Comparison of ENCODE assay signal across 8 cellular contexts in genomic region chr9:131668057-131668438, GRCh38.
DNase-seq lines count a peak whose midpoint lies in the region; ATAC-seq, FAIRE-seq and TF ChIP-seq lines count a peak whose summit lies in the region.

No MANE protein-coding gene starts in this region.

- WGBS in GM12878 (ENCODE audit: insufficient coverage, insufficient replicate concordance, low lambda C conversion rate, missing lambda C conversion rate) = 2% methylated on average over 9 of the region's 9 CpGs
- 92% methylated on average over 9 of the region's 9 CpGs for WGBS in prostate gland

- H3K4me2 ChIP-seq in GM12878 (ENCODE audit: control insufficient read depth, insufficient read depth) = peak overlapping the region; percentile 82

- intact Hi-C loops in GM12878 (cut with micrococcal nuclease; ENCODE audit: unreplicated experiment) (loop anchor here (2.0 to 5.0 kb wide), 3 partner anchors 36 to 61 kb away; no protein-coding TSS in a partner anchor), prostate gland (cut with DNase I) (no loop called here)

- TF ChIP-seq POLR2A in GM12878 (IDR thresholded peaks at IDR 0.05; ENCODE audit: low read depth, low read length) (peak; percentile 19; the same call in 1 of the 2 replicates), prostate gland (IDR thresholded peaks at IDR 0.05) (no peak)

- H3K9me3 ChIP-seq in GM12878 (replicated peaks; ENCODE audit: control insufficient read depth, insufficient read depth, low read length) (no peaks in the 10 kb centered on the region), prostate gland (no peaks in the 10 kb centered on the region)

- TF ChIP-seq RAD21 in GM12878 (IDR thresholded peaks at IDR 0.05; ENCODE audit: insufficient read depth, low read depth, low read length) = no peak

- H3K4me1 ChIP-seq in GM12878 (ENCODE audit: control insufficient read depth, insufficient read depth, low read length) = peaks cover 71% of the 10 kb centered on the region
- H3K4me1 ChIP-seq in prostate gland (replicated peaks) = peaks cover 9% of the 10 kb centered on the region

- RAD21 ChIA-PET in GM12878 (lab: Charles Lee; ENCODE audit: unreplicated experiment) = interaction anchor here (1.4 to 10.6 kb wide), 9 partner anchors 10 to 63 kb away, joined by 3 to 187 read pairs (median 23); no protein-coding TSS in a partner anchor

- no peak for TF ChIP-seq EP300 in GM12878 (IDR thresholded peaks at IDR 0.05; ENCODE audit: borderline replicate concordance in 1 of 2, control insufficient read depth in 1 of 2, low read depth in 2 of 2, low read length in 2 of 2)

- ATAC-seq in HG03135 (IDR thresholded peaks at IDR 0.05; ENCODE audit: unreplicated experiment) (peak; percentile 16), GM12878 (peak; percentile 3), HG03159 (IDR thresholded peaks at IDR 0.05; ENCODE audit: unreplicated experiment) (no peak), GM21723 (IDR thresholded peaks at IDR 0.05; ENCODE audit: unreplicated experiment) (no peak)

- peak overlapping the region; percentile 47 for H3K4me3 ChIP-seq in GM06990 (replicated peaks; ENCODE audit: low read depth, low read length)
- H3K4me3 ChIP-seq in GM12878 = peak overlapping the region; percentile 54
- no peak overlapping the region for H3K4me3 ChIP-seq in prostate gland

- SMC1A ChIA-PET in GM12878 (lab: Charles Lee; ENCODE audit: uncharacterized antibody, unreplicated experiment) = interaction anchor here (0.9 to 21.1 kb wide), 13 partner anchors 10 to 77 kb away, joined by 3 to 535 read pairs (median 11); partner anchors contain the start of gene RAPGEF1

- H3K27ac ChIP-seq in GM12878 (ENCODE audit: control insufficient read depth, insufficient read depth) = peak overlapping the region; percentile 88
- H3K27ac ChIP-seq in prostate gland = peak overlapping the region; percentile 18 to 20

- POLR2A ChIA-PET in GM12878 (lab: Charles Lee) = interaction anchor here (0.9 to 5.2 kb wide), 10 partner anchors 10 to 71 kb away, joined by 3 to 28 read pairs (median 6); no protein-coding TSS in a partner anchor

- in situ Hi-C loops in GM12878 (cut with MboI) = no loop called here

- peak overlapping the region; percentile 65 for H3K9ac ChIP-seq in GM12878 (ENCODE audit: control insufficient read depth, insufficient read depth, low read length)

- H3K27me3 ChIP-seq in GM06990 (replicated peaks; ENCODE audit: control insufficient read depth, insufficient read depth, low read length) (no peaks in the 10 kb centered on the region), GM12878 (replicated peaks in 1 of 2; ENCODE audit: control insufficient read depth in 2 of 2, insufficient read depth in 2 of 2, low read length in 1 of 2) (no peaks in the 10 kb centered on the region), prostate gland (replicated peaks; ENCODE audit: insufficient read depth) (no peaks in the 10 kb centered on the region)

- TF ChIP-seq CTCF in GM06990 (IDR thresholded peaks at IDR 0.05; ENCODE audit: insufficient read depth, low read length, poor library complexity, severe bottlenecking) (no peak), GM12878 (IDR thresholded peaks at IDR 0.05 in 2 of 3, conservative IDR thresholded peaks at IDR 0.05 in 1 of 3; ENCODE audit: control insufficient read depth in 2 of 3, extremely low read depth in 1 of 3, insufficient read depth in 1 of 3, low read depth in 3 of 3, low read length in 3 of 3) (no peak), prostate gland (IDR thresholded peaks at IDR 0.05) (no peak)

- FAIRE-seq in GM12878 (lab: Jason Lieb, UNC) = no peak

- DNase-seq in GM06990 (ENCODE audit: extremely low read depth, insufficient read length) = no peak
- no peak for DNase-seq in GM12878 (ENCODE audit: low read depth, low spot score)
- DNase-seq in prostate gland (ENCODE audit: low spot score) = no peak
- no peak for DNase-seq in medulla oblongata (ENCODE audit: extremely low spot score)
- DNase-seq in superior temporal gyrus (ENCODE audit: extremely low spot score) = no peak

- H3K79me2 ChIP-seq in GM12878 (ENCODE audit: control insufficient read depth, insufficient read depth, low read length) = peaks cover 100% of the 10 kb centered on the region

- H3K36me3 ChIP-seq in GM06990 (ENCODE audit: control insufficient read depth, insufficient read depth, low read length) (peaks cover 2% of the 10 kb centered on the region; the same call in 1 of the 2 replicates), GM12878 (ENCODE audit: control insufficient read depth in 2 of 2, insufficient read depth in 2 of 2, low read length in 1 of 2) (peaks cover 0 to 3% of the 10 kb centered on the region in 2 experiments), prostate gland (no peaks in the 10 kb centered on the region)

- no peaks in the 10 kb centered on the region for H4K20me1 ChIP-seq in GM12878 (ENCODE audit: control insufficient read depth, insufficient read depth)

- CTCF ChIA-PET in GM12878 (lab: Yijun Ruan, JAX) = interaction anchor here (0.8 to 3.0 kb wide), 10 partner anchors 9 to 76 kb away, joined by 3 to 28 read pairs (median 6); no protein-coding TSS in a partner anchor

- BruUV-seq in GM12878 (replicated peaks; lab: Mats Ljungman, UMichigan) = no TSS peak

- H2AFZ ChIP-seq in GM12878 (ENCODE audit: control insufficient read depth, low read depth, low read length) = no peak overlapping the region

TF ChIP-seq in GM12878, 131 proteins besides CTCF, POLR2A, EP300 and RAD21:
- no peak for TF ChIP-seq ESRRA (IDR thresholded peaks at IDR 0.05; ENCODE audit: low read length)
- TF ChIP-seq ZNF622 (IDR thresholded peaks at IDR 0.05) = no peak
- no peak for TF ChIP-seq MTA2 (IDR thresholded peaks at IDR 0.05; ENCODE audit: low read depth)
- no peak for TF ChIP-seq RAD51 (IDR thresholded peaks at IDR 0.05)
- no peak for TF ChIP-seq EZH2 (IDR thresholded peaks at IDR 0.05; ENCODE audit: borderline replicate concordance, control insufficient read depth, low read depth, low read length)
- TF ChIP-seq POLR2AphosphoS5 (IDR thresholded peaks at IDR 0.05; ENCODE audit: low read length) = no peak; the same call in 1 of the 2 replicates
- TF ChIP-seq MAX (IDR thresholded peaks at IDR 0.05; ENCODE audit: low read depth, low read length) = no peak

Comparison
In these comparisons a context has a peak if more than half of its experiments do, and no peak if none do; other contexts are left out.
1. H3K4me3 ChIP-seq: peak in GM06990 (single experiment) and GM12878 (single experiment); none in prostate gland (0 of 2).
2. ATAC-seq: peak in HG03135 (single experiment) and GM12878 (single experiment); none in HG03159 (single experiment) and GM21723 (single experiment).